In genomic region chr5:110726249-110727024, GRCh38 we compare ENCODE assay signal across 8 cellular contexts. TPM values are rescaled to one million over a fixed set of nuclear protein-coding genes. Genes with fewer than 3 reads are reported as not detected.
DNase-seq lines count a peak whose midpoint lies in the region; ATAC-seq lines count a peak whose summit lies in the region.

Gene TMEM232 (minus strand): TSS chr5:110726671. CDS start chr5:110667352, 59,319 bp downstream.

- peak within 1 kb of the TSS; percentile 80 for H3K4me3 Mint-ChIP-seq in natural killer cell treated with Interleukin-12 subunit alpha and Interleukin-12 subunit beta and Interleukin-15 and Interleukin-18, amount 100 ng/mL, for 72 hours
- H3K4me3 Mint-ChIP-seq in stimulated activated memory B cell treated with anti-CD40 and anti-IgM and Interleukin-4, amounts not matched to agents 10 μg/mL and 1 μg/mL and 100 μg/mL, for 72 hours, result peak within 1 kb of the TSS; percentile 80

- no peaks in the 10 kb centered on the region for H3K9me3 Mint-ChIP-seq in natural killer cell treated with Interleukin-12 subunit alpha and Interleukin-12 subunit beta and Interleukin-15 and Interleukin-18, amount 100 ng/mL, for 72 hours
- H3K9me3 Mint-ChIP-seq in stimulated activated memory B cell treated with anti-CD40 and anti-IgM and Interleukin-4, amounts not matched to agents 10 μg/mL and 1 μg/mL and 100 μg/mL, for 72 hours, result no peaks in the 10 kb centered on the region

- ATAC-seq in GM19372 (IDR thresholded peaks at IDR 0.05; ENCODE audit: low read depth, unreplicated experiment), result peak; percentile 100
- peak; percentile 100 for ATAC-seq in HG03521 (IDR thresholded peaks at IDR 0.05; ENCODE audit: unreplicated experiment)
- ATAC-seq in natural killer cell treated with Interleukin-12 subunit alpha and Interleukin-12 subunit beta and Interleukin-15 and Interleukin-18, amount 100 ng/mL, for 72 hours, result peak; percentile 95 to 97
- peak; percentile 90 for ATAC-seq in stimulated activated memory B cell treated with anti-CD40 and anti-IgM and Interleukin-4, amounts not matched to agents 10 μg/mL and 1 μg/mL and 100 μg/mL, for 72 hours

- peaks cover 5 to 7% of the 10 kb centered on the region in 2 donors for H3K4me1 Mint-ChIP-seq in natural killer cell treated with Interleukin-12 subunit alpha and Interleukin-12 subunit beta and Interleukin-15 and Interleukin-18, amount 100 ng/mL, for 72 hours (ENCODE audit: low read depth in 2 of 2)
- no peaks in the 10 kb centered on the region for H3K4me1 Mint-ChIP-seq in stimulated activated memory B cell treated with anti-CD40 and anti-IgM and Interleukin-4, amounts not matched to agents 10 μg/mL and 1 μg/mL and 100 μg/mL, for 72 hours

- no peak within 1 kb of the TSS for H3K27ac Mint-ChIP-seq in natural killer cell treated with Interleukin-12 subunit alpha and Interleukin-12 subunit beta and Interleukin-15 and Interleukin-18, amount 100 ng/mL, for 72 hours
- H3K27ac Mint-ChIP-seq in stimulated activated memory B cell treated with anti-CD40 and anti-IgM and Interleukin-4, amounts not matched to agents 10 μg/mL and 1 μg/mL and 100 μg/mL, for 72 hours, result no peak within 1 kb of the TSS

- peak; percentile 83 for DNase-seq in ACHN
- DNase-seq in OCI-M2 (lab: John Stamatoyannopoulos, UW; ENCODE audit: unreplicated experiment), result peak; percentile 39
- peak; percentile 88 for DNase-seq in activated effector memory CD4-positive, alpha-beta T cell treated with anti-CD3 and anti-CD28 coated beads, Interleukin-2, amount 50 U/mL, for 16 hours
- DNase-seq in fibroblast of the conjunctiva (ENCODE audit: low read depth), result peak; percentile 48
- peak; percentile 79 for DNase-seq in natural killer cell treated with Interleukin-12 subunit alpha and Interleukin-12 subunit beta and Interleukin-15 and Interleukin-18, amount 100 ng/mL, for 72 hours (ENCODE audit: low spot score)

- H3K36me3 Mint-ChIP-seq in natural killer cell treated with Interleukin-12 subunit alpha and Interleukin-12 subunit beta and Interleukin-15 and Interleukin-18, amount 100 ng/mL, for 72 hours, result no peaks in the 10 kb centered on the region
- no peaks in the 10 kb centered on the region for H3K36me3 Mint-ChIP-seq in stimulated activated memory B cell treated with anti-CD40 and anti-IgM and Interleukin-4, amounts not matched to agents 10 μg/mL and 1 μg/mL and 100 μg/mL, for 72 hours

- in situ Hi-C loops in ACHN (cut with HindIII; ENCODE audit: low pct_ligation_motif_present, low pct_unique_long_range_greater_than_20kb, low sequenced_read_pairs), result no loop called here

- peaks cover 7 to 11% of the 10 kb centered on the region in 2 donors for H3K27me3 Mint-ChIP-seq in natural killer cell treated with Interleukin-12 subunit alpha and Interleukin-12 subunit beta and Interleukin-15 and Interleukin-18, amount 100 ng/mL, for 72 hours
- no peaks in the 10 kb centered on the region for H3K27me3 Mint-ChIP-seq in stimulated activated memory B cell treated with anti-CD40 and anti-IgM and Interleukin-4, amounts not matched to agents 10 μg/mL and 1 μg/mL and 100 μg/mL, for 72 hours

RNA-seq across cellular contexts. Expression of gene TMEM232, which starts in this region (rescaled TPM):
- under 1 TPM; 0.40 to 0.86 TPM for total RNA-seq in natural killer cell treated with Interleukin-12 subunit alpha and Interleukin-12 subunit beta and Interleukin-15 and Interleukin-18, amount 100 ng/mL, for 72 hours

Comparison
In these comparisons a context has a peak if more than half of its experiments do, and no peak if none do; other contexts are left out.
1. Peak in every context shown above with its lines: DNase-seq and ATAC-seq.
2. Peak in DNase-seq and ATAC-seq in natural killer cell treated with Interleukin-12 subunit alpha and Interleukin-12 subunit beta and Interleukin-15 and Interleukin-18, amount 100 ng/mL, for 72 hours; RNA of the gene not detected or under 1 TPM.